10 cellular contexts compared by ENCODE assay signal in genomic region chr4:2792396-2792710, GRCh38. TPM values are rescaled to one million over a fixed set of nuclear protein-coding genes. Genes with fewer than 3 reads are reported as not detected.
DNase-seq lines count a peak whose midpoint lies in the region; ATAC-seq and TF ChIP-seq lines count a peak whose summit lies in the region.
"Had no signal": no experiment of that assay in that cellular context is flagged by ENCODE, and none has a peak within 500 bp of the region (broad histone marks: within the 10 kb centered on the region; RNA-seq: fewer than 3 reads in every experiment).

No MANE protein-coding gene starts in this region.

- TF ChIP-seq CTCF in transverse colon (IDR thresholded peaks at IDR 0.05) = no peak

- ATAC-seq in activated CD8-positive, alpha-beta T cell treated with anti-CD3 and anti-CD28 coated beads, Interleukin-2, amount 10 ng/mL, durations not matched to agents 7 days and 5 days = no peak
- ATAC-seq in memory B cell (ENCODE audit: low read depth) (no peak), HG03521 (IDR thresholded peaks at IDR 0.05; ENCODE audit: unreplicated experiment) (no peak)
- no peak for ATAC-seq in activated CD4-positive, CD25-positive, alpha-beta regulatory T cell treated with anti-CD3 and anti-CD28 coated beads, Interleukin-2, amount 50 U/mL, for 24 hours

- H3K27me3 ChIP-seq in transverse colon = no peaks in the 10 kb centered on the region

- no peak for TF ChIP-seq POLR2A in transverse colon (IDR thresholded peaks at IDR 0.05)

- no peaks in the 10 kb centered on the region for H3K9me3 ChIP-seq in transverse colon

- CTCF ChIA-PET in activated CD8-positive, alpha-beta T cell treated with anti-CD3 and anti-CD28 coated beads, Interleukin-2, amount 10 ng/mL, durations not matched to agents 7 days and 5 days (lab: Charles Lee) = no interaction called here

- H3K27me3 Mint-ChIP-seq in activated naive CD8-positive, alpha-beta T cell = no peaks in the 10 kb centered on the region
- H3K27me3 Mint-ChIP-seq in activated naive CD8-positive, alpha-beta T cell treated with anti-CD3 and anti-CD28 coated beads for 36 hours = no peaks in the 10 kb centered on the region
- H3K27me3 Mint-ChIP-seq in activated CD8-positive, alpha-beta T cell treated with anti-CD3 and anti-CD28 coated beads, Interleukin-2, amount 10 ng/mL, durations not matched to agents 7 days and 5 days (ENCODE audit: low read depth) = no peaks in the 10 kb centered on the region
- H3K27me3 Mint-ChIP-seq in memory B cell = no peaks in the 10 kb centered on the region

- intact Hi-C loops in transverse colon (cut with DNase I; ENCODE audit: low total_unique reads) = no loop called here

- H3K36me3 Mint-ChIP-seq in activated naive CD8-positive, alpha-beta T cell = no peaks in the 10 kb centered on the region
- H3K36me3 Mint-ChIP-seq in activated naive CD8-positive, alpha-beta T cell treated with anti-CD3 and anti-CD28 coated beads for 36 hours = no peaks in the 10 kb centered on the region
- H3K36me3 Mint-ChIP-seq in activated CD8-positive, alpha-beta T cell treated with anti-CD3 and anti-CD28 coated beads, Interleukin-2, amount 10 ng/mL, durations not matched to agents 7 days and 5 days (ENCODE audit: low read depth) = no peaks in the 10 kb centered on the region
- H3K36me3 Mint-ChIP-seq in memory B cell = no peaks in the 10 kb centered on the region

- WGBS in transverse colon (ENCODE audit: low coverage in 1 of 2), 2 donors = 87% methylated on average over 6 of the region's 8 CpGs; no CpG with 5 or more reads in 1 of the 2 donors

- H3K4me3 Mint-ChIP-seq in activated naive CD8-positive, alpha-beta T cell = peak overlapping the region; percentile 32
- H3K4me3 Mint-ChIP-seq in activated naive CD8-positive, alpha-beta T cell treated with anti-CD3 and anti-CD28 coated beads for 36 hours = no peak overlapping the region
- H3K4me3 Mint-ChIP-seq in activated CD8-positive, alpha-beta T cell treated with anti-CD3 and anti-CD28 coated beads, Interleukin-2, amount 10 ng/mL, durations not matched to agents 7 days and 5 days = peak overlapping the region; percentile 34
- H3K4me3 Mint-ChIP-seq in memory B cell = peak overlapping the region; percentile 28

- no peak for DNase-seq in activated naive CD8-positive, alpha-beta T cell treated with anti-CD3 and anti-CD28 coated beads for 36 hours
- DNase-seq in activated CD8-positive, alpha-beta T cell treated with anti-CD3 and anti-CD28 coated beads, Interleukin-2, amount 10 ng/mL, durations not matched to agents 7 days and 5 days = no peak
- DNase-seq in memory B cell (ENCODE audit: low spot score in 2 of 2) (no peak), transverse colon (no peak), SHP77 (lab: John Stamatoyannopoulos, UW) (no peak)
- DNase-seq: NCI-H1092, NCI-H510A treated with DMSO at 0.1 percent for 48 hours had no signal

- in situ Hi-C loops in transverse colon (cut with MboI; ENCODE audit: low pct_ligation_motif_present in 1 of 4, low pct_unique_long_range_greater_than_20kb in 1 of 4, low sequenced_read_pairs in 3 of 4) = no loop called here

- TF ChIP-seq EP300 in transverse colon (IDR thresholded peaks at IDR 0.05; ENCODE audit: low read depth) = no peak

- peak overlapping the region; percentile 12 to 84 (median 80) for H3K27ac ChIP-seq in transverse colon

- peaks cover 34 to 63% (median 52%) of the 10 kb centered on the region in 4 donors for H3K4me1 ChIP-seq in transverse colon

- H3K4me1 Mint-ChIP-seq in activated naive CD8-positive, alpha-beta T cell (ENCODE audit: low read depth) = peaks cover 43% of the 10 kb centered on the region
- peaks cover 47% of the 10 kb centered on the region for H3K4me1 Mint-ChIP-seq in activated naive CD8-positive, alpha-beta T cell treated with anti-CD3 and anti-CD28 coated beads for 36 hours
- H3K4me1 Mint-ChIP-seq in activated CD8-positive, alpha-beta T cell treated with anti-CD3 and anti-CD28 coated beads, Interleukin-2, amount 10 ng/mL, durations not matched to agents 7 days and 5 days (ENCODE audit: low read depth) = peaks cover 39% of the 10 kb centered on the region
- peaks cover 35% of the 10 kb centered on the region for H3K4me1 Mint-ChIP-seq in memory B cell

- H3K27ac Mint-ChIP-seq in activated naive CD8-positive, alpha-beta T cell = no peak overlapping the region
- no peak overlapping the region for H3K27ac Mint-ChIP-seq in activated naive CD8-positive, alpha-beta T cell treated with anti-CD3 and anti-CD28 coated beads for 36 hours
- no peak overlapping the region for H3K27ac Mint-ChIP-seq in activated CD8-positive, alpha-beta T cell treated with anti-CD3 and anti-CD28 coated beads, Interleukin-2, amount 10 ng/mL, durations not matched to agents 7 days and 5 days
- H3K27ac Mint-ChIP-seq in memory B cell = no peak overlapping the region

- POLR2A ChIA-PET in activated CD8-positive, alpha-beta T cell treated with anti-CD3 and anti-CD28 coated beads, Interleukin-2, amount 10 ng/mL, durations not matched to agents 7 days and 5 days (lab: Charles Lee) = no interaction called here

- H3K9me3 Mint-ChIP-seq in activated naive CD8-positive, alpha-beta T cell (ENCODE audit: low read depth) = no peaks in the 10 kb centered on the region
- no peaks in the 10 kb centered on the region for H3K9me3 Mint-ChIP-seq in activated naive CD8-positive, alpha-beta T cell treated with anti-CD3 and anti-CD28 coated beads for 36 hours
- H3K9me3 Mint-ChIP-seq in activated CD8-positive, alpha-beta T cell treated with anti-CD3 and anti-CD28 coated beads, Interleukin-2, amount 10 ng/mL, durations not matched to agents 7 days and 5 days (ENCODE audit: insufficient read depth) = no peaks in the 10 kb centered on the region
- H3K9me3 Mint-ChIP-seq in memory B cell = no peaks in the 10 kb centered on the region

- no peak overlapping the region for H3K4me3 ChIP-seq in transverse colon

- no peaks in the 10 kb centered on the region for H3K36me3 ChIP-seq in transverse colon

RNA-seq across cellular contexts. Expression of gene SH3BP2, which starts 0.5 kb away (rescaled TPM):
- total RNA-seq in activated naive CD8-positive, alpha-beta T cell treated with anti-CD3 and anti-CD28 coated beads for 36 hours = 10 to 100 TPM; 72.2 to 74.1 TPM
- total RNA-seq in activated CD8-positive, alpha-beta T cell treated with anti-CD3 and anti-CD28 coated beads, Interleukin-2, amount 10 ng/mL, durations not matched to agents 7 days and 5 days = 10 to 100 TPM; 88.2 to 93.0 TPM
- 100 to 1,000 TPM in 3 of 4 donors, 10 to 100 TPM in 1; 92.6 to 301 (median 117) TPM for total RNA-seq in transverse colon

RNA-seq across cellular contexts. Expression of gene TNIP2, which starts 36.2 kb away (rescaled TPM):
- 10 to 100 TPM; 50.0 to 50.3 TPM for total RNA-seq in activated naive CD8-positive, alpha-beta T cell treated with anti-CD3 and anti-CD28 coated beads for 36 hours
- total RNA-seq in activated CD8-positive, alpha-beta T cell treated with anti-CD3 and anti-CD28 coated beads, Interleukin-2, amount 10 ng/mL, durations not matched to agents 7 days and 5 days = 10 to 100 TPM; 42.3 to 44.3 TPM
- total RNA-seq in transverse colon = 100 to 1,000 TPM in 3 of 4 donors, 10 to 100 TPM in 1; 91.8 to 203 (median 129) TPM

RNA-seq across cellular contexts. Expression of gene ADD1, which starts 51.3 kb away (rescaled TPM):
- total RNA-seq in activated naive CD8-positive, alpha-beta T cell treated with anti-CD3 and anti-CD28 coated beads for 36 hours = 100 to 1,000 TPM; 136 TPM
- 100 to 1,000 TPM; 252 to 255 TPM for total RNA-seq in activated CD8-positive, alpha-beta T cell treated with anti-CD3 and anti-CD28 coated beads, Interleukin-2, amount 10 ng/mL, durations not matched to agents 7 days and 5 days
- total RNA-seq in transverse colon = 100 to 1,000 TPM; 218 to 392 (median 299) TPM
